18 cellular contexts compared by ENCODE assay signal in the genomic region with DNA sequence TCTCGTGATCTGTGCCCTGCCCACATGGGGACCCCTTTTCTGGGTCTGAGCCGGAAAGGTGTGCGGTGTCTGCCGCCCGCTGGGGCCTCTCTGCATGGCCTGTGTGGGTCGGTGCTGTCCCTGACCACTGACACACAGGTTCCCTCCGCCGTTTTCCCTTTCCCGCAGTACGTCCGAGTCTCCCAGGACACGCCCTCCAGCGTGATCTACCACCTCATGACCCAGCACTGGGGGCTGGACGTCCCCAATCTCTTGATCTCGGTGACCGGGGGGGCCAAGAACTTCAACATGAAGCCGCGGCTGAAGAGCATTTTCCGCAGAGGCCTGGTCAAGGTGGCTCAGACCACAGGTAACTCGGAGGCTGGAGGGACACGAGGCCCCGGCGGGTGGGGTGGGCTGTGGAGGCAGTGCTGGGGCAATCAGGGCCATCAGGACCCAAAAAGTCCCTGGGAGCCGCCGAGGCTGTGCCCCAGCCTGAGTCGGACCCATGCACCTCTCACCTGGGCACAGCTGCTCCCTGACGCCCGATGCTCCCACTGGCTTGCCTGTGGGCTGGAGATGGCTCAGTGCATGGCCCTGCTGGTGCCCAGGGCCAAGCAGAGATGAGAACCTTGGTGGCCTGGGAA. TPM values are rescaled to one million over a fixed set of nuclear protein-coding genes. Genes with fewer than 3 reads are reported as not detected.
"Had no signal": no experiment of that assay in that cellular context is flagged by ENCODE, and none has a peak within 500 bp of the region (broad histone marks: within the 10 kb centered on the region; RNA-seq: fewer than 3 reads in every experiment).

No MANE protein-coding gene starts in this region.

- H3K27me3 Mint-ChIP-seq: activated naive CD4-positive, alpha-beta T cell treated with anti-CD3 and anti-CD28 coated beads, Interleukin-2, amount 50 U/mL, for 24 hours; stimulated activated naive B cell treated with anti-CD40 and anti-IgM and Interleukin-4, amounts not matched to agents 10 μg/mL and 1 μg/mL and 100 μg/mL, for 72 hours had no signal

- H3K36me3 Mint-ChIP-seq: neural progenitor cell had no signal

- FAIRE-seq: pancreas had no signal

- H3K4me1 ChIP-seq: foreskin keratinocyte had no signal

- H3K27ac Mint-ChIP-seq: activated naive CD4-positive, alpha-beta T cell treated with anti-CD3 and anti-CD28 coated beads, Interleukin-2, amount 50 U/mL, for 24 hours; neural progenitor cell; stimulated activated naive B cell treated with anti-CD40 and anti-IgM and Interleukin-4, amounts not matched to agents 10 μg/mL and 1 μg/mL and 100 μg/mL, for 72 hours had no signal

- H3K4me3 Mint-ChIP-seq: activated naive CD4-positive, alpha-beta T cell treated with anti-CD3 and anti-CD28 coated beads, Interleukin-2, amount 50 U/mL, for 24 hours; neural progenitor cell; stimulated activated naive B cell treated with anti-CD40 and anti-IgM and Interleukin-4, amounts not matched to agents 10 μg/mL and 1 μg/mL and 100 μg/mL, for 72 hours had no signal

- H3K4me3 ChIP-seq: body of pancreas, lung, neural progenitor cell, pancreas, transverse colon had no signal

- H3K9me3 ChIP-seq: body of pancreas, pancreas had no signal

- H3K36me3 ChIP-seq: neural progenitor cell, pancreas, transverse colon had no signal

- H3K27me3 ChIP-seq: body of pancreas, pancreas had no signal

- ATAC-seq: body of pancreas; foreskin keratinocyte; pancreas; stimulated activated naive B cell treated with anti-CD40 and anti-IgM and Interleukin-4, amounts not matched to agents 10 μg/mL and 1 μg/mL and 100 μg/mL, for 72 hours had no signal

- DNase-seq: activated CD4-positive, CD25-positive, alpha-beta regulatory T cell treated with anti-CD3 and anti-CD28 coated beads, Interleukin-2, amount 50 U/mL, for 72 hours; amniotic stem cell; body of pancreas; central memory CD4-positive, alpha-beta T cell; cortex of kidney; effector CD8-positive, alpha-beta T cell; foreskin keratinocyte; glutamatergic neuron; hypothalamus; midbrain; stimulated activated CD4-positive, alpha-beta T cell treated with anti-CD3 and anti-CD28 coated beads, Interleukin-2, amount 100 ng/mL, for 48 hours; stimulated activated naive B cell treated with anti-CD40 and anti-IgM and Interleukin-4, amounts not matched to agents 10 μg/mL and 1 μg/mL and 100 μg/mL, for 72 hours; transverse colon had no signal

- H3K4me1 Mint-ChIP-seq: activated naive CD4-positive, alpha-beta T cell treated with anti-CD3 and anti-CD28 coated beads, Interleukin-2, amount 50 U/mL, for 24 hours; neural progenitor cell; stimulated activated naive B cell treated with anti-CD40 and anti-IgM and Interleukin-4, amounts not matched to agents 10 μg/mL and 1 μg/mL and 100 μg/mL, for 72 hours had no signal

- H3K9me3 Mint-ChIP-seq: activated naive CD4-positive, alpha-beta T cell treated with anti-CD3 and anti-CD28 coated beads, Interleukin-2, amount 50 U/mL, for 24 hours had no signal

- H3K27ac ChIP-seq: body of pancreas, foreskin keratinocyte, neural progenitor cell, pancreas, transverse colon had no signal

RNA-seq across cellular contexts. Expression of a gene that starts 13.3 kb away (rescaled TPM):
- total RNA-seq: myocyte had no signal
